ENCODE assay signal across 1 cellular context in the genomic region with DNA sequence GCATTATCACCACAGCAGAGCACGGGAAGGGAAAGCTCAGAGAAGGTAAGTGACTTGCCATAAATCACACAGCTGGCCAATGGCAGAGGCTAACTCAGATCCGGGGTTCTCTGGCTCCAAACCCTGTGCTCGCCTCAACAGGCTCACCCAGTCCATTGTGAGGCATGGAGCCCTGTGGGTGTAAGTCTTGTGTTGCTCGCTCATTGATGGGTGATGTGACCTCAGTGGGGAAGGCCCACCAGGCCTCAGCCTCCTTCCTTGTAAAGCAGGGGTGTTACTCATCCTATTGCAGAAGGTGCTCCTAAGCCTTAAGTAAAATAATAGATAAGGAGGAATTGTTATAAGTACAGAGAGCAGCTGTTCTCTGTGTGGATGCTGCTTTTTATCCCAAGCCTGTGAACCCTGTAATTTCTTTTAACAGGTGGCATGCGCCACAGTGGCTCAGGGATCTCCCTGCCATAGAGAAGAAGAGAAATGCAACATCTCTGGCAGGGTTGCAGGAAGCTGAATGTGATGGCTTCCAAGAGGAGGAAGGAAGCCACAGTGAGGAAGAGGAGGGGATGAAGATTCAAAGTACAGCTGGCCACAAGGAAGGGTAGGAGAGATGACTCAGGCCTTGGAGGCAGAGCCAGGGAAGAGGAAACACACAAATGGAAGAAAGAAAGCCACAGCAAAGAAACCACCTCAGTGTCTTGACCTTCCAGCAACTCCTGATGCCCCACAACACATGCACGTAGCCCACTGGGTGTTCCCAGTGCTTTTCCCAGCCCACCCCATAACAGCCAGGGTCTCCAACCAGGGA.
TF ChIP-seq lines count a peak whose summit lies in the region.

No MANE protein-coding gene starts in this region.

TF ChIP-seq in H1, 55 proteins besides CTCF, POLR2A, EP300 and RAD21:
- TF ChIP-seq BCL11A (IDR thresholded peaks at IDR 0.05; ENCODE audit: low read depth in 2 of 2, low read length in 2 of 2), result no peak
- TF ChIP-seq CREB1 (IDR thresholded peaks at IDR 0.05), result no peak
- TF ChIP-seq SRF (IDR thresholded peaks at IDR 0.05; ENCODE audit: low read depth, low read length), result no peak
- TF ChIP-seq SIRT6 (IDR thresholded peaks at IDR 0.05; ENCODE audit: low read length), result no peak
- TF ChIP-seq SIX5 (IDR thresholded peaks at IDR 0.05; ENCODE audit: low read depth, low read length), result no peak
- TF ChIP-seq GTF2F1 (IDR thresholded peaks at IDR 0.05; ENCODE audit: borderline replicate concordance, low read depth, low read length), result no peak
- TF ChIP-seq, protein P1, sequence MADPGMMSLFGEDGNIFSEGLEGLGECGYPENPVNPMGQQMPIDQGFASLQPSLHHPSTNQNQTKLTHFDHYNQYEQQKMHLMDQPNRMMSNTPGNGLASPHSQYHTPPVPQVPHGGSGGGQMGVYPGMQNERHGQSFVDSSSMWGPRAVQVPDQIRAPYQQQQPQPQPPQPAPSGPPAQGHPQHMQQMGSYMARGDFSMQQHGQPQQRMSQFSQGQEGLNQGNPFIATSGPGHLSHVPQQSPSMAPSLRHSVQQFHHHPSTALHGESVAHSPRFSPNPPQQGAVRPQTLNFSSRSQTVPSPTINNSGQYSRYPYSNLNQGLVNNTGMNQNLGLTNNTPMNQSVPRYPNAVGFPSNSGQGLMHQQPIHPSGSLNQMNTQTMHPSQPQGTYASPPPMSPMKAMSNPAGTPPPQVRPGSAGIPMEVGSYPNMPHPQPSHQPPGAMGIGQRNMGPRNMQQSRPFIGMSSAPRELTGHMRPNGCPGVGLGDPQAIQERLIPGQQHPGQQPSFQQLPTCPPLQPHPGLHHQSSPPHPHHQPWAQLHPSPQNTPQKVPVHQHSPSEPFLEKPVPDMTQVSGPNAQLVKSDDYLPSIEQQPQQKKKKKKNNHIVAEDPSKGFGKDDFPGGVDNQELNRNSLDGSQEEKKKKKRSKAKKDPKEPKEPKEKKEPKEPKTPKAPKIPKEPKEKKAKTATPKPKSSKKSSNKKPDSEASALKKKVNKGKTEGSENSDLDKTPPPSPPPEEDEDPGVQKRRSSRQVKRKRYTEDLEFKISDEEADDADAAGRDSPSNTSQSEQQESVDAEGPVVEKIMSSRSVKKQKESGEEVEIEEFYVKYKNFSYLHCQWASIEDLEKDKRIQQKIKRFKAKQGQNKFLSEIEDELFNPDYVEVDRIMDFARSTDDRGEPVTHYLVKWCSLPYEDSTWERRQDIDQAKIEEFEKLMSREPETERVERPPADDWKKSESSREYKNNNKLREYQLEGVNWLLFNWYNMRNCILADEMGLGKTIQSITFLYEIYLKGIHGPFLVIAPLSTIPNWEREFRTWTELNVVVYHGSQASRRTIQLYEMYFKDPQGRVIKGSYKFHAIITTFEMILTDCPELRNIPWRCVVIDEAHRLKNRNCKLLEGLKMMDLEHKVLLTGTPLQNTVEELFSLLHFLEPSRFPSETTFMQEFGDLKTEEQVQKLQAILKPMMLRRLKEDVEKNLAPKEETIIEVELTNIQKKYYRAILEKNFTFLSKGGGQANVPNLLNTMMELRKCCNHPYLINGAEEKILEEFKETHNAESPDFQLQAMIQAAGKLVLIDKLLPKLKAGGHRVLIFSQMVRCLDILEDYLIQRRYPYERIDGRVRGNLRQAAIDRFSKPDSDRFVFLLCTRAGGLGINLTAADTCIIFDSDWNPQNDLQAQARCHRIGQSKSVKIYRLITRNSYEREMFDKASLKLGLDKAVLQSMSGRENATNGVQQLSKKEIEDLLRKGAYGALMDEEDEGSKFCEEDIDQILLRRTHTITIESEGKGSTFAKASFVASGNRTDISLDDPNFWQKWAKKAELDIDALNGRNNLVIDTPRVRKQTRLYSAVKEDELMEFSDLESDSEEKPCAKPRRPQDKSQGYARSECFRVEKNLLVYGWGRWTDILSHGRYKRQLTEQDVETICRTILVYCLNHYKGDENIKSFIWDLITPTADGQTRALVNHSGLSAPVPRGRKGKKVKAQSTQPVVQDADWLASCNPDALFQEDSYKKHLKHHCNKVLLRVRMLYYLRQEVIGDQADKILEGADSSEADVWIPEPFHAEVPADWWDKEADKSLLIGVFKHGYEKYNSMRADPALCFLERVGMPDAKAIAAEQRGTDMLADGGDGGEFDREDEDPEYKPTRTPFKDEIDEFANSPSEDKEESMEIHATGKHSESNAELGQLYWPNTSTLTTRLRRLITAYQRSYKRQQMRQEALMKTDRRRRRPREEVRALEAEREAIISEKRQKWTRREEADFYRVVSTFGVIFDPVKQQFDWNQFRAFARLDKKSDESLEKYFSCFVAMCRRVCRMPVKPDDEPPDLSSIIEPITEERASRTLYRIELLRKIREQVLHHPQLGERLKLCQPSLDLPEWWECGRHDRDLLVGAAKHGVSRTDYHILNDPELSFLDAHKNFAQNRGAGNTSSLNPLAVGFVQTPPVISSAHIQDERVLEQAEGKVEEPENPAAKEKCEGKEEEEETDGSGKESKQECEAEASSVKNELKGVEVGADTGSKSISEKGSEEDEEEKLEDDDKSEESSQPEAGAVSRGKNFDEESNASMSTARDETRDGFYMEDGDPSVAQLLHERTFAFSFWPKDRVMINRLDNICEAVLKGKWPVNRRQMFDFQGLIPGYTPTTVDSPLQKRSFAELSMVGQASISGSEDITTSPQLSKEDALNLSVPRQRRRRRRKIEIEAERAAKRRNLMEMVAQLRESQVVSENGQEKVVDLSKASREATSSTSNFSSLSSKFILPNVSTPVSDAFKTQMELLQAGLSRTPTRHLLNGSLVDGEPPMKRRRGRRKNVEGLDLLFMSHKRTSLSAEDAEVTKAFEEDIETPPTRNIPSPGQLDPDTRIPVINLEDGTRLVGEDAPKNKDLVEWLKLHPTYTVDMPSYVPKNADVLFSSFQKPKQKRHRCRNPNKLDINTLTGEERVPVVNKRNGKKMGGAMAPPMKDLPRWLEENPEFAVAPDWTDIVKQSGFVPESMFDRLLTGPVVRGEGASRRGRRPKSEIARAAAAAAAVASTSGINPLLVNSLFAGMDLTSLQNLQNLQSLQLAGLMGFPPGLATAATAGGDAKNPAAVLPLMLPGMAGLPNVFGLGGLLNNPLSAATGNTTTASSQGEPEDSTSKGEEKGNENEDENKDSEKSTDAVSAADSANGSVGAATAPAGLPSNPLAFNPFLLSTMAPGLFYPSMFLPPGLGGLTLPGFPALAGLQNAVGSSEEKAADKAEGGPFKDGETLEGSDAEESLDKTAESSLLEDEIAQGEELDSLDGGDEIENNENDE (IDR thresholded peaks at IDR 0.05; ENCODE audit: insufficient replicate concordance, low read length), result no peak
- TF ChIP-seq TBP (IDR thresholded peaks at IDR 0.05; ENCODE audit: low read depth, low read length), result no peak
- no peak for TF ChIP-seq BRCA1 (IDR thresholded peaks at IDR 0.05; ENCODE audit: low read depth, low read length)
- no peak for TF ChIP-seq YY1 (IDR thresholded peaks at IDR 0.05; ENCODE audit: low read depth, low read length)
- TF ChIP-seq POU5F1 (IDR thresholded peaks at IDR 0.05; ENCODE audit: low read depth, low read length), result no peak
